In the genomic region with DNA sequence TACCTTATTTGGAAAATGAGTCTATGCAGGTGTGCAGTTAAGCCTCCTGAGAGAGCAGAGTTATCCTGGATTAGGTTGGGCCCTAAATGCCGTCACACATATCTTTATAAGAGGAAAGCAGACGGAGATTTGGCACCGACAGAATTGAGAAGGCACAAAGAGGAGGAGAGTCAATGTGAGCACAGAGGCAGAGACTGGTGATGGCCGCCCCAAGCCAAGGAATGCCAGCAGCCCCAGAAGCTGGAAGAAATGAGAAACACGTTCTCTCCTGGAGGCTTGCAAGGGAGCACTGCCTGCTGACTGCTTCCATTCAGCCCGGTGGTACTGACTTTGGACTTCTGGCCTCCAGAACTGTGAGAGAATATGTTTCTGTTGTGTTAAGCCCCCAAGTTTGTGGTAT, we compare ENCODE assay signal across 34 cellular contexts. TPM values are rescaled to one million over a fixed set of nuclear protein-coding genes. Genes with fewer than 3 reads are reported as not detected.
"Had no signal": no experiment of that assay in that cellular context is flagged by ENCODE, and none has a peak within 500 bp of the region (broad histone marks: within the 10 kb centered on the region; RNA-seq: fewer than 3 reads in every experiment).

No MANE protein-coding gene starts in this region.

- H3K36me3 Mint-ChIP-seq: activated naive CD4-positive, alpha-beta T cell treated with anti-CD3 and anti-CD28 coated beads, Interleukin-2, amount 10 ng/mL, durations not matched to agents 7 days and 5 days; T-cell had no signal

- H3K36me3 ChIP-seq: brain microvascular endothelial cell had no signal

- ATAC-seq: gastroesophageal sphincter; left cardiac atrium; naive thymus-derived CD4-positive, alpha-beta T cell; sciatic nerve; stimulated activated effector memory CD8-positive, alpha-beta T cell treated with anti-CD3 and anti-CD28 coated beads, Interleukin-12 subunit alpha, Interleukin-12 subunit beta, amount 100 ng/mL, for 72 hours; T-cell had no signal

- H3K27ac Mint-ChIP-seq: activated naive CD4-positive, alpha-beta T cell treated with anti-CD3 and anti-CD28 coated beads, Interleukin-2, amount 10 ng/mL, durations not matched to agents 7 days and 5 days; stimulated activated effector memory CD8-positive, alpha-beta T cell treated with anti-CD3 and anti-CD28 coated beads, Interleukin-12 subunit alpha, Interleukin-12 subunit beta, amount 100 ng/mL, for 72 hours; stimulated activated naive CD8-positive, alpha-beta T cell treated with anti-CD3 and anti-CD28 coated beads, Interleukin-15, Interleukin-2, amounts not matched to agents 100 ng/mL and 50 ng/mL, for 24 hours; T-helper 2 cell treated with Interferon-gamma antibody and Interleukin-4, amounts not matched to agents 5 μg/mL and 100 μg/mL, for 36 hours had no signal

- H3K27ac ChIP-seq: brain microvascular endothelial cell, gastroesophageal sphincter, hepatocyte, thoracic aorta had no signal

- H3K27me3 ChIP-seq: brain microvascular endothelial cell, gastroesophageal sphincter, hepatocyte had no signal

- H3K27me3 Mint-ChIP-seq: stimulated activated naive CD8-positive, alpha-beta T cell treated with anti-CD3 and anti-CD28 coated beads, Interleukin-15, Interleukin-2, amounts not matched to agents 100 ng/mL and 50 ng/mL, for 24 hours had no signal

- H3K9me3 ChIP-seq: gastroesophageal sphincter, thoracic aorta had no signal

- H3K4me3 Mint-ChIP-seq: activated naive CD4-positive, alpha-beta T cell treated with anti-CD3 and anti-CD28 coated beads, Interleukin-2, amount 10 ng/mL, durations not matched to agents 7 days and 5 days; stimulated activated effector memory CD8-positive, alpha-beta T cell treated with anti-CD3 and anti-CD28 coated beads, Interleukin-12 subunit alpha, Interleukin-12 subunit beta, amount 100 ng/mL, for 72 hours; stimulated activated naive CD8-positive, alpha-beta T cell treated with anti-CD3 and anti-CD28 coated beads, Interleukin-15, Interleukin-2, amounts not matched to agents 100 ng/mL and 50 ng/mL, for 24 hours; T-cell; T-helper 2 cell treated with Interferon-gamma antibody and Interleukin-4, amounts not matched to agents 5 μg/mL and 100 μg/mL, for 36 hours had no signal

- DNase-seq: activated CD4-positive, alpha-beta T cell treated with anti-CD3 and anti-CD28 coated beads for 4 hours; activated CD4-positive, alpha-beta T cell treated with anti-CD3 and anti-CD28 coated beads, Interleukin-2, amount 50 U/mL, for 4 hours; activated CD4-positive, CD25-positive, alpha-beta regulatory T cell; activated effector memory CD4-positive, alpha-beta T cell treated with anti-CD3 and anti-CD28 coated beads, Interleukin-2, amount 50 U/mL, for 16 hours; activated naive CD4-positive, alpha-beta T cell treated with anti-CD3 and anti-CD28 coated beads, Interleukin-2, amount 10 ng/mL, durations not matched to agents 7 days and 5 days; activated T-cell treated with anti-CD3 and anti-CD28 coated beads for 4 hours; amniotic stem cell; brain microvascular endothelial cell; effector CD8-positive, alpha-beta T cell; erythroblast; islet precursor cell; left cardiac atrium; midbrain; naive thymus-derived CD4-positive, alpha-beta T cell; stimulated activated CD4-positive, alpha-beta T cell treated with anti-CD3 and anti-CD28 coated beads, Interleukin-12 subunit alpha, Interleukin-12 subunit beta, amount 100 ng/mL, for 4 hours; stimulated activated CD4-positive, alpha-beta T cell treated with anti-CD3 and anti-CD28 coated beads, Interleukin-4, amount 100 ng/mL, for 1 hour; T-cell; trophoblast cell had no signal

- H2AFZ ChIP-seq: hepatocyte had no signal

- H3K4me3 ChIP-seq: gastroesophageal sphincter, hepatocyte, skin epidermis, thoracic aorta had no signal

- H3K9me3 Mint-ChIP-seq: activated naive CD4-positive, alpha-beta T cell treated with anti-CD3 and anti-CD28 coated beads, Interleukin-2, amount 10 ng/mL, durations not matched to agents 7 days and 5 days; naive thymus-derived CD4-positive, alpha-beta T cell; stimulated activated effector memory CD8-positive, alpha-beta T cell treated with anti-CD3 and anti-CD28 coated beads, Interleukin-12 subunit alpha, Interleukin-12 subunit beta, amount 100 ng/mL, for 72 hours; stimulated activated naive CD8-positive, alpha-beta T cell treated with anti-CD3 and anti-CD28 coated beads, Interleukin-15, Interleukin-2, amounts not matched to agents 100 ng/mL and 50 ng/mL, for 24 hours; T-cell; T-helper 2 cell treated with Interferon-gamma antibody and Interleukin-4, amounts not matched to agents 5 μg/mL and 100 μg/mL, for 36 hours had no signal

RNA-seq across cellular contexts. Expression of gene VTN, which starts 32.7 kb away (rescaled TPM):
- total RNA-seq: renal cortical epithelial cell had no signal

RNA-seq across cellular contexts. Expression of gene SEBOX, which starts 37.8 kb away (rescaled TPM):
- total RNA-seq: astrocyte; cardiac septum; dermis microvascular lymphatic vessel endothelial cell; gastroesophageal sphincter; hepatocyte; left cardiac atrium; lower leg skin; naive thymus-derived CD4-positive, alpha-beta T cell; osteocyte; posterior vena cava; renal cortical epithelial cell; sciatic nerve; subcutaneous adipose tissue; T-cell; thoracic aorta had no signal
- polyA plus RNA-seq: hepatocyte; naive thymus-derived CD4-positive, alpha-beta T cell had no signal
